26 cellular contexts compared by ENCODE assay signal in the genomic region with DNA sequence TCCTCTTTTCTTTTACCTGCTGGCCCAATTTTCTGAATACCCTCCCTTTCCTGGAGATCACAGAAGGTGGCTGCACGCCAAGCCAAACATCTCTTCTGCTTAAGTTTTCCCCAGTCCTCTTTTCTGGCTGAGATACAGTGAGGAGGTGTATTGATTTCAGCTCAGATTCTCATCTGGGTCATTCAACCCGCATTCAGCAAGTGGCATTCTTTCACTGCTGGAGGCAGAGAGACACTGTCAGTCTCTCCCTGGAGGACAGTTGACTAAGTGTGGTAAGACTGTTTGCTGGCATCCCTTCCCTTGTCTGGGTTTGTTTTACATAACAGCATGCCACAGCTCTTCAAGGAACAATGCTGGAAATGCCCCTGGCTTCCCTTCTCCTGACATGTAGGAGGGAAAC.
A peak's percentile ranks its signal among the peaks of the same experiment; 100 is the strongest.
DNase-seq lines count a peak whose midpoint lies in the region; ATAC-seq and TF ChIP-seq lines count a peak whose summit lies in the region.
"Had no signal": no experiment of that assay in that cellular context is flagged by ENCODE, and none has a peak within 500 bp of the region (broad histone marks: within the 10 kb centered on the region; RNA-seq: fewer than 3 reads in every experiment).

No MANE protein-coding gene starts in this region.

- no peak overlapping the region for H2AFZ ChIP-seq in mammary epithelial cell (ENCODE audit: low read depth, low read length)

- H3K36me3 Mint-ChIP-seq in MCF 10A (ENCODE audit: insufficient read depth, unreplicated experiment): no peaks in the 10 kb centered on the region
- H3K36me3 Mint-ChIP-seq in endodermal cell (ENCODE audit: low read depth): no peaks in the 10 kb centered on the region
- H3K36me3 Mint-ChIP-seq: activated CD4-positive, alpha-beta memory T cell treated with anti-CD3 and anti-CD28 coated beads for 36 hours; activated naive CD8-positive, alpha-beta T cell treated with anti-CD3 and anti-CD28 coated beads for 36 hours; memory B cell had no signal

- no peak overlapping the region for H3K4me3 ChIP-seq in mammary epithelial cell (replicated peaks in 1 of 3; ENCODE audit: insufficient read depth in 1 of 3, low read depth in 2 of 3, low read length in 3 of 3)
- no peak overlapping the region for H3K4me3 ChIP-seq in endodermal cell (ENCODE audit: low read length)
- H3K4me3 ChIP-seq in gastrocnemius medialis: no peak overlapping the region
- H3K4me3 ChIP-seq in right lobe of liver: no peak overlapping the region
- H3K4me3 ChIP-seq: ascending aorta, esophagus squamous epithelium, HAP-1, thoracic aorta had no signal

- no peaks in the 10 kb centered on the region for H3K79me2 ChIP-seq in mammary epithelial cell (ENCODE audit: insufficient read depth, low read length)

- TF ChIP-seq POLR2A in gastrocnemius medialis (IDR thresholded peaks at IDR 0.05) (no peak), right lobe of liver (IDR thresholded peaks at IDR 0.05) (no peak)

- H3K9ac ChIP-seq in mammary epithelial cell (ENCODE audit: insufficient read depth, low read length): no peak overlapping the region
- no peak overlapping the region for H3K9ac ChIP-seq in endodermal cell (ENCODE audit: extremely low read depth, low read length, poor library complexity, severe bottlenecking)

- 0% methylated on average over 2 of the region's 2 CpGs for WGBS in mammary epithelial cell (ENCODE audit: low coverage, missing lambda C conversion rate)
- WGBS in endodermal cell (ENCODE audit: insufficient coverage in 1 of 2, insufficient read length in 1 of 2), 2 experiments: 24% methylated on average over 2 of the region's 2 CpGs; no CpG with 5 or more reads in 1 of the 2 experiments
- WGBS in right lobe of liver (ENCODE audit: insufficient coverage, low coverage, low lambda C conversion rate, missing lambda C conversion rate): 0% methylated on average over 2 of the region's 2 CpGs

- TF ChIP-seq CTCF in MCF 10A (IDR thresholded peaks at IDR 0.05; ENCODE audit: unreplicated experiment): no peak
- TF ChIP-seq CTCF in mammary epithelial cell (conservative IDR thresholded peaks at IDR 0.05 in 1 of 2, IDR thresholded peaks at IDR 0.05 in 1 of 2; ENCODE audit: extremely low read depth in 1 of 2, insufficient read depth in 1 of 2, low read depth in 1 of 2, low read length in 2 of 2): no peak
- TF ChIP-seq CTCF in endodermal cell (conservative IDR thresholded peaks at IDR 0.05): no peak
- TF ChIP-seq CTCF in gastrocnemius medialis (IDR thresholded peaks at IDR 0.05 in 4 of 5, conservative IDR thresholded peaks at IDR 0.05 in 1 of 5): no peak
- TF ChIP-seq CTCF in right lobe of liver (IDR thresholded peaks at IDR 0.05): no peak

- H3K9me3 Mint-ChIP-seq in MCF 10A (ENCODE audit: unreplicated experiment) (no peaks in the 10 kb centered on the region), endodermal cell (no peaks in the 10 kb centered on the region)
- H3K9me3 Mint-ChIP-seq: activated CD4-positive, alpha-beta memory T cell treated with anti-CD3 and anti-CD28 coated beads for 36 hours; T-helper 1 cell treated with Interleukin-12 subunit alpha and Interleukin-12 subunit beta and Interleukin-4 antibody, amounts not matched to agents 30 μg/mL and 1 μg/mL, for 36 hours had no signal

- H3K4me3 Mint-ChIP-seq in MCF 10A (ENCODE audit: unreplicated experiment) (no peak overlapping the region), endodermal cell (no peak overlapping the region)
- H3K4me3 Mint-ChIP-seq: activated CD4-positive, alpha-beta memory T cell treated with anti-CD3 and anti-CD28 coated beads for 36 hours; activated naive CD8-positive, alpha-beta T cell treated with anti-CD3 and anti-CD28 coated beads for 36 hours; CD4-positive, alpha-beta T cell; memory B cell; T-helper 1 cell treated with Interleukin-12 subunit alpha and Interleukin-12 subunit beta and Interleukin-4 antibody, amounts not matched to agents 30 μg/mL and 1 μg/mL, for 36 hours had no signal

- H3K27me3 Mint-ChIP-seq in MCF 10A (ENCODE audit: insufficient read depth, unreplicated experiment) (peaks cover 11% of the 10 kb centered on the region), endodermal cell (ENCODE audit: insufficient read depth) (no peaks in the 10 kb centered on the region)
- H3K27me3 Mint-ChIP-seq: activated CD4-positive, alpha-beta memory T cell treated with anti-CD3 and anti-CD28 coated beads for 36 hours; activated naive CD8-positive, alpha-beta T cell treated with anti-CD3 and anti-CD28 coated beads for 36 hours; CD4-positive, alpha-beta T cell; memory B cell had no signal

- DNase-seq in MCF 10A (ENCODE audit: unreplicated experiment) (peak; percentile 14), mammary epithelial cell (no peak), endodermal cell (peak; percentile 84), kidney tubule cell (ENCODE audit: low spot score) (peak; percentile 5), gastrocnemius medialis (no peak), NCI-H345 (lab: John Stamatoyannopoulos, UW) (no peak), NAMALWA (ENCODE audit: low spot score) (no peak), right lobe of liver (no peak)
- DNase-seq: activated CD4-positive, alpha-beta memory T cell treated with anti-CD3 and anti-CD28 coated beads for 36 hours; activated CD4-positive, CD25-positive, alpha-beta regulatory T cell treated with anti-CD3 and anti-CD28 coated beads, Interleukin-2, amount 50 U/mL, for 72 hours; activated naive CD8-positive, alpha-beta T cell treated with anti-CD3 and anti-CD28 coated beads for 36 hours; CD4-positive, alpha-beta T cell; EL; esophagus squamous epithelium; foreskin melanocyte; NCI-H1105; NCI-H2029 treated with DMSO at 0.1 percent for 48 hours; NCI-H774; stimulated activated naive CD4-positive, alpha-beta T cell treated with Interleukin-2 at 50 U/mL for 16 hours had no signal

- peaks cover 3% of the 10 kb centered on the region for H3K9me3 ChIP-seq in mammary epithelial cell (replicated peaks; ENCODE audit: insufficient read depth, low read length)
- H3K9me3 ChIP-seq in endodermal cell (ENCODE audit: control insufficient read depth, low read length): no peaks in the 10 kb centered on the region
- no peaks in the 10 kb centered on the region for H3K9me3 ChIP-seq in gastrocnemius medialis
- no peaks in the 10 kb centered on the region for H3K9me3 ChIP-seq in right lobe of liver
- H3K9me3 ChIP-seq: ascending aorta, esophagus squamous epithelium, HAP-1, thoracic aorta had no signal

- H3K27ac ChIP-seq in mammary epithelial cell (ENCODE audit: insufficient read depth, low read depth, low read length) (no peak overlapping the region), endodermal cell (ENCODE audit: low read depth, low read length) (no peak overlapping the region), gastrocnemius medialis (no peak overlapping the region), right lobe of liver (no peak overlapping the region)
- H3K27ac ChIP-seq: ascending aorta, esophagus squamous epithelium, RWPE1, thoracic aorta had no signal

- intact Hi-C loops in MCF 10A (cut with micrococcal nuclease): no loop called here
- intact Hi-C loops in mammary epithelial cell (cut with micrococcal nuclease): no loop called here
- intact Hi-C loops in gastrocnemius medialis (cut with DNase I; ENCODE audit: low total_unique reads): no loop called here
- intact Hi-C loops in right lobe of liver (cut with DNase I): no loop called here

- H3K27ac Mint-ChIP-seq in MCF 10A (ENCODE audit: low read depth, unreplicated experiment): no peak overlapping the region
- no peak overlapping the region for H3K27ac Mint-ChIP-seq in endodermal cell
- H3K27ac Mint-ChIP-seq: activated CD4-positive, alpha-beta memory T cell treated with anti-CD3 and anti-CD28 coated beads for 36 hours; activated naive CD8-positive, alpha-beta T cell treated with anti-CD3 and anti-CD28 coated beads for 36 hours; activated T-helper 2 cell treated with anti-CD3 and anti-CD28 coated beads, Interferon-gamma antibody, Interleukin-2, Interleukin-4, amounts not matched to agents 10 μg/mL and 5 μg/mL and 100 μg/mL, durations not matched to agents 14 hours and 24 hours and 36 hours; CD4-positive, alpha-beta T cell; memory B cell; T-helper 1 cell treated with Interleukin-12 subunit alpha and Interleukin-12 subunit beta and Interleukin-4 antibody, amounts not matched to agents 30 μg/mL and 1 μg/mL, for 36 hours had no signal

- ATAC-seq in gastrocnemius medialis (no peak), right lobe of liver (no peak)

- no TSS peak for BruUV-seq in MCF 10A (replicated peaks; lab: Mats Ljungman, UMichigan)
- BruUV-seq in mammary epithelial cell (replicated peaks; lab: Mats Ljungman, UMichigan): no TSS peak

- H3K36me3 ChIP-seq in mammary epithelial cell (ENCODE audit: insufficient read depth, low read length) (no peaks in the 10 kb centered on the region), endodermal cell (ENCODE audit: control insufficient read depth, insufficient read depth, low read length) (no peaks in the 10 kb centered on the region), gastrocnemius medialis (no peaks in the 10 kb centered on the region), right lobe of liver (no peaks in the 10 kb centered on the region)
- H3K36me3 ChIP-seq: ascending aorta, esophagus squamous epithelium, HAP-1, thoracic aorta had no signal

- in situ Hi-C loops in mammary epithelial cell (cut with MboI; ENCODE audit: low sequenced_read_pairs in 2 of 2): no loop called here
- in situ Hi-C loops in gastrocnemius medialis (cut with MboI; ENCODE audit: low sequenced_read_pairs in 4 of 4): no loop called here

- CTCF ChIA-PET in MCF 10A (lab: Yijun Ruan, JAX) (no interaction called here), mammary epithelial cell (lab: Charles Lee; ENCODE audit: low non-redundant PET) (no interaction called here)

- H3K4me1 ChIP-seq in mammary epithelial cell (ENCODE audit: insufficient read depth, low read length) (no peaks in the 10 kb centered on the region), endodermal cell (ENCODE audit: control insufficient read depth, insufficient read depth, low read length) (peaks cover 3% of the 10 kb centered on the region), gastrocnemius medialis (no peaks in the 10 kb centered on the region), right lobe of liver (no peaks in the 10 kb centered on the region)
- H3K4me1 ChIP-seq: ascending aorta, esophagus squamous epithelium, HAP-1 had no signal

- POLR2A ChIA-PET in MCF 10A (lab: Yijun Ruan, JAX): no interaction called here

- H3K27me3 ChIP-seq in mammary epithelial cell (ENCODE audit: insufficient read depth, low read length) (no peaks in the 10 kb centered on the region), endodermal cell (ENCODE audit: control insufficient read depth, insufficient read depth, low read length, poor library complexity, severe bottlenecking) (no peaks in the 10 kb centered on the region), gastrocnemius medialis (no peaks in the 10 kb centered on the region), right lobe of liver (no peaks in the 10 kb centered on the region)
- H3K27me3 ChIP-seq: ascending aorta, esophagus squamous epithelium had no signal

- H3K4me1 Mint-ChIP-seq in MCF 10A (ENCODE audit: insufficient read depth, unreplicated experiment): peaks cover 9% of the 10 kb centered on the region
- H3K4me1 Mint-ChIP-seq in endodermal cell: peaks cover 11% of the 10 kb centered on the region
- H3K4me1 Mint-ChIP-seq: activated naive CD8-positive, alpha-beta T cell treated with anti-CD3 and anti-CD28 coated beads for 36 hours; memory B cell had no signal

- H4K20me1 ChIP-seq in mammary epithelial cell (ENCODE audit: insufficient read depth, low read length): no peaks in the 10 kb centered on the region

- H3K4me2 ChIP-seq in mammary epithelial cell (ENCODE audit: insufficient read depth, low read depth, low read length): no peak overlapping the region

- dilution Hi-C loops in mammary epithelial cell (cut with HindIII; ENCODE audit: low sequenced_read_pairs): no loop called here

Comparison
In these comparisons a context has a peak if more than half of its experiments do, and no peak if none do; other contexts are left out.
1. DNase-seq: peak in MCF 10A (single experiment), endodermal cell (single experiment) and kidney tubule cell (single experiment); none in mammary epithelial cell (single experiment), gastrocnemius medialis (0 of 2), NCI-H345 (single experiment), NAMALWA (single experiment) and right lobe of liver (0 of 3).